Comparison of ENCODE assay signal across 15 cellular contexts in genomic region chr6:126919947-126920346, GRCh38.
A peak's percentile ranks its signal among the peaks of the same experiment; 100 is the strongest.
DNase-seq lines count a peak whose midpoint lies in the region; ATAC-seq and TF ChIP-seq lines count a peak whose summit lies in the region.
"Had no signal": no experiment of that assay in that cellular context is flagged by ENCODE, and none has a peak within 500 bp of the region (broad histone marks: within the 10 kb centered on the region; RNA-seq: fewer than 3 reads in every experiment).

No MANE protein-coding gene starts in this region.

- H3K9me3 Mint-ChIP-seq in endodermal cell, result no peaks in the 10 kb centered on the region
- H3K9me3 Mint-ChIP-seq: activated naive CD4-positive, alpha-beta T cell treated with anti-CD3 and anti-CD28 coated beads, Interleukin-2, amount 10 ng/mL, durations not matched to agents 7 days and 5 days; type B pancreatic cell had no signal

- in situ Hi-C loops in ACHN (cut with HindIII; ENCODE audit: low pct_ligation_motif_present, low pct_unique_long_range_greater_than_20kb, low sequenced_read_pairs), result no loop called here
- in situ Hi-C loops in brain microvascular endothelial cell (cut with HindIII; ENCODE audit: low pct_ligation_motif_present, low sequenced_read_pairs), result no loop called here

- no peaks in the 10 kb centered on the region for H3K36me3 Mint-ChIP-seq in endodermal cell (ENCODE audit: low read depth)
- H3K36me3 Mint-ChIP-seq: activated naive CD4-positive, alpha-beta T cell treated with anti-CD3 and anti-CD28 coated beads, Interleukin-2, amount 10 ng/mL, durations not matched to agents 7 days and 5 days; IgD-negative memory B cell; type B pancreatic cell had no signal

- 81 to 100% methylated on average over 1 of the region's 1 CpG for WGBS in endodermal cell (ENCODE audit: insufficient coverage in 1 of 2, insufficient read length in 1 of 2), 2 experiments

- H3K36me3 ChIP-seq in brain microvascular endothelial cell (replicated peaks) (no peaks in the 10 kb centered on the region), endodermal cell (ENCODE audit: control insufficient read depth, insufficient read depth, low read length) (no peaks in the 10 kb centered on the region)
- H3K36me3 ChIP-seq: BLaER1 treated with 17β-estradiol and CSF1 and Interleukin-3, amounts not matched to agents 10 nM and 100 nM; sigmoid colon had no signal

- no peak overlapping the region for H3K4me3 ChIP-seq in brain microvascular endothelial cell (ENCODE audit: low read depth, low read length)
- H3K4me3 ChIP-seq in endodermal cell (ENCODE audit: low read length), result no peak overlapping the region
- H3K4me3 ChIP-seq: BLaER1 treated with 17β-estradiol and CSF1 and Interleukin-3, amounts not matched to agents 10 nM and 100 nM; sigmoid colon had no signal

- H3K27ac Mint-ChIP-seq in endodermal cell, result no peak overlapping the region
- H3K27ac Mint-ChIP-seq: activated naive CD4-positive, alpha-beta T cell treated with anti-CD3 and anti-CD28 coated beads, Interleukin-2, amount 10 ng/mL, durations not matched to agents 7 days and 5 days; IgD-negative memory B cell; type B pancreatic cell had no signal

- no peaks in the 10 kb centered on the region for H3K27me3 Mint-ChIP-seq in endodermal cell (ENCODE audit: insufficient read depth)
- H3K27me3 Mint-ChIP-seq: activated naive CD4-positive, alpha-beta T cell treated with anti-CD3 and anti-CD28 coated beads, Interleukin-2, amount 10 ng/mL, durations not matched to agents 7 days and 5 days; IgD-negative memory B cell; type B pancreatic cell had no signal

- H3K27ac ChIP-seq in brain microvascular endothelial cell, result peak overlapping the region; percentile 75
- H3K27ac ChIP-seq in caudate nucleus (ENCODE audit: low read depth, low read length), result no peak overlapping the region
- H3K27ac ChIP-seq in endodermal cell (ENCODE audit: low read depth, low read length), result no peak overlapping the region
- H3K27ac ChIP-seq: BLaER1 treated with 17β-estradiol and CSF1 and Interleukin-3, amounts not matched to agents 10 nM and 100 nM; sigmoid colon had no signal

- no peak overlapping the region for H3K4me3 Mint-ChIP-seq in endodermal cell
- H3K4me3 Mint-ChIP-seq: activated naive CD4-positive, alpha-beta T cell treated with anti-CD3 and anti-CD28 coated beads, Interleukin-2, amount 10 ng/mL, durations not matched to agents 7 days and 5 days; IgD-negative memory B cell; type B pancreatic cell had no signal

- no peak for ATAC-seq in GM19467 (IDR thresholded peaks at IDR 0.05; ENCODE audit: unreplicated experiment)

- no peaks in the 10 kb centered on the region for H3K27me3 ChIP-seq in brain microvascular endothelial cell (replicated peaks)
- H3K27me3 ChIP-seq in endodermal cell (ENCODE audit: control insufficient read depth, insufficient read depth, low read length, poor library complexity, severe bottlenecking), result no peaks in the 10 kb centered on the region
- H3K27me3 ChIP-seq: BLaER1 treated with 17β-estradiol and CSF1 and Interleukin-3, amounts not matched to agents 10 nM and 100 nM; sigmoid colon had no signal

- no peaks in the 10 kb centered on the region for H3K9me3 ChIP-seq in endodermal cell (ENCODE audit: control insufficient read depth, low read length)
- H3K9me3 ChIP-seq: BLaER1 treated with 17β-estradiol and CSF1 and Interleukin-3, amounts not matched to agents 10 nM and 100 nM; sigmoid colon had no signal

- H3K4me1 Mint-ChIP-seq in endodermal cell, result no peaks in the 10 kb centered on the region
- H3K4me1 Mint-ChIP-seq: activated naive CD4-positive, alpha-beta T cell treated with anti-CD3 and anti-CD28 coated beads, Interleukin-2, amount 10 ng/mL, durations not matched to agents 7 days and 5 days; IgD-negative memory B cell had no signal

- H3K9ac ChIP-seq in endodermal cell (ENCODE audit: extremely low read depth, low read length, poor library complexity, severe bottlenecking), result no peak overlapping the region
- H3K9ac ChIP-seq: BLaER1 treated with 17β-estradiol and CSF1 and Interleukin-3, amounts not matched to agents 10 nM and 100 nM had no signal

- H3K4me1 ChIP-seq in endodermal cell (ENCODE audit: control insufficient read depth, insufficient read depth, low read length), result no peaks in the 10 kb centered on the region
- H3K4me1 ChIP-seq: BLaER1 treated with 17β-estradiol and CSF1 and Interleukin-3, amounts not matched to agents 10 nM and 100 nM had no signal

- TF ChIP-seq CTCF in brain microvascular endothelial cell (IDR thresholded peaks at IDR 0.05; ENCODE audit: low read depth, low read length, missing control alignments) (no peak), endodermal cell (conservative IDR thresholded peaks at IDR 0.05) (no peak)

- DNase-seq in ACHN, result peak; percentile 18
- peak; percentile 90 for DNase-seq in HT1080 (ENCODE audit: low read depth)
- DNase-seq in brain microvascular endothelial cell, result peak; percentile 93
- DNase-seq in iris pigment epithelial cell (ENCODE audit: low read depth), result peak; percentile 97
- no peak for DNase-seq in C1 segment of cervical spinal cord (lab: John Stamatoyannopoulos, UW)
- no peak for DNase-seq in caudate nucleus (lab: John Stamatoyannopoulos, UW)
- no peak for DNase-seq in endodermal cell
- DNase-seq: activated CD8-positive, alpha-beta memory T cell treated with anti-CD3 and anti-CD28 coated beads for 24 hours; activated naive CD4-positive, alpha-beta T cell treated with anti-CD3 and anti-CD28 coated beads, Interleukin-2, amount 10 ng/mL, durations not matched to agents 7 days and 5 days; NCI-H2081 treated with DMSO at 0.1 percent for 48 hours; sigmoid colon had no signal

Comparison
In these comparisons a context has a peak if more than half of its experiments do, and no peak if none do; other contexts are left out.
1. DNase-seq: peak in ACHN (single experiment), HT1080 (single experiment), brain microvascular endothelial cell (single experiment) and iris pigment epithelial cell (single experiment); none in C1 segment of cervical spinal cord (0 of 14), caudate nucleus (0 of 61) and endodermal cell (single experiment).